ENCODE assay signal across 8 cellular contexts in genomic region chr19:10502524-10503001, GRCh38. TPM values are rescaled to one million over a fixed set of nuclear protein-coding genes. Genes with fewer than 3 reads are reported as not detected.
DNase-seq lines count a peak whose midpoint lies in the region; ATAC-seq, FAIRE-seq and TF ChIP-seq lines count a peak whose summit lies in the region.

No MANE protein-coding gene starts in this region.

- peak; percentile 93 for FAIRE-seq in GM12891 (lab: Jason Lieb, UNC)

- H3K27me3 ChIP-seq in tibial nerve, result no peaks in the 10 kb centered on the region

- H3K4me1 ChIP-seq in tibial nerve, result peaks cover 0 to 53% (median 6%) of the 10 kb centered on the region in 4 donors

- H3K36me3 Mint-ChIP-seq in activated naive CD8-positive, alpha-beta T cell treated with anti-CD3 and anti-CD28 coated beads, Interleukin-2, amount 50 U/mL, for 24 hours (ENCODE audit: low read depth), result peaks cover 21% of the 10 kb centered on the region

- peak overlapping the region; percentile 91 for H3K27ac Mint-ChIP-seq in activated naive CD8-positive, alpha-beta T cell treated with anti-CD3 and anti-CD28 coated beads, Interleukin-2, amount 50 U/mL, for 24 hours

- TF ChIP-seq CTCF in tibial nerve (IDR thresholded peaks at IDR 0.05), result peak in 1 of 5 experiments; percentile 55

- peak overlapping the region; percentile 95 for H3K4me3 Mint-ChIP-seq in activated naive CD8-positive, alpha-beta T cell treated with anti-CD3 and anti-CD28 coated beads, Interleukin-2, amount 50 U/mL, for 24 hours

- peaks cover 33% of the 10 kb centered on the region for H3K4me1 Mint-ChIP-seq in activated naive CD8-positive, alpha-beta T cell treated with anti-CD3 and anti-CD28 coated beads, Interleukin-2, amount 50 U/mL, for 24 hours

- H3K9me3 ChIP-seq in tibial nerve, result no peaks in the 10 kb centered on the region

- peak overlapping the region; percentile 82 to 100 (median 100) for H3K4me3 ChIP-seq in tibial nerve

- peak; percentile 83 for ATAC-seq in HG02759 (IDR thresholded peaks at IDR 0.05; ENCODE audit: unreplicated experiment)
- ATAC-seq in activated naive CD8-positive, alpha-beta T cell treated with anti-CD3 and anti-CD28 coated beads, Interleukin-2, amount 50 U/mL, for 24 hours, result peak; percentile 91

- H3K9me3 Mint-ChIP-seq in activated naive CD8-positive, alpha-beta T cell treated with anti-CD3 and anti-CD28 coated beads, Interleukin-2, amount 50 U/mL, for 24 hours, result no peaks in the 10 kb centered on the region

- H3K27ac ChIP-seq in tibial nerve, result peak overlapping the region; percentile 95 to 100 (median 98)

- H3K36me3 ChIP-seq in tibial nerve, result peaks cover 0 to 27% (median 0%) of the 10 kb centered on the region in 3 donors

- TF ChIP-seq POLR2A in GM12891 (IDR thresholded peaks at IDR 0.05; ENCODE audit: low read depth, low read length) (peak; percentile 71), tibial nerve (IDR thresholded peaks at IDR 0.05) (peak; percentile 22 to 65)

- intact Hi-C loops in cardiac septum (cut with DNase I), result loop anchor here (5.0 to 10.0 kb wide), 2 partner anchors 100 to 142 kb away; partner anchors contain the start of gene CDC37

- H3K27me3 Mint-ChIP-seq in activated naive CD8-positive, alpha-beta T cell treated with anti-CD3 and anti-CD28 coated beads, Interleukin-2, amount 50 U/mL, for 24 hours, result no peaks in the 10 kb centered on the region

- DNase-seq in GM12891 (ENCODE audit: insufficient read length, low spot score) (peak; percentile 98), NCI-H1417 (lab: John Stamatoyannopoulos, UW) (peak; percentile 89 to 99 (median 98)), SW 1271 (lab: John Stamatoyannopoulos, UW) (peak; percentile 56 to 88), cardiac septum (ENCODE audit: low spot score) (peak; percentile 96), pons (ENCODE audit: low spot score) (peak; percentile 84), tibial nerve (ENCODE audit: low spot score in 2 of 2) (peak; percentile 88 to 90)
- peak; percentile 92 for DNase-seq in activated naive CD8-positive, alpha-beta T cell treated with anti-CD3 and anti-CD28 coated beads, Interleukin-2, amount 50 U/mL, for 24 hours

- TF ChIP-seq EP300 in tibial nerve (IDR thresholded peaks at IDR 0.05), result peak in 1 of 2 donors; percentile 80

- WGBS in tibial nerve, 2 donors, result 0% methylated on average over 1 to 64 of the region's 65 CpGs

TF ChIP-seq in GM12891, 5 proteins besides CTCF, POLR2A, EP300 and RAD21:
- TF ChIP-seq POLR2AphosphoS5 (IDR thresholded peaks at IDR 0.05; ENCODE audit: low read depth, low read length) (peak; percentile 76), TAF1 (IDR thresholded peaks at IDR 0.05; ENCODE audit: low read depth, low read length) (peak; percentile 90), SPI1 (IDR thresholded peaks at IDR 0.05; ENCODE audit: low read depth, low read length) (no peak), POU2F2 (IDR thresholded peaks at IDR 0.05; ENCODE audit: low read depth, low read length) (no peak), PAX5 (IDR thresholded peaks at IDR 0.05; ENCODE audit: insufficient read depth, low read length, severe bottlenecking) (peak; percentile 62)
TF ChIP-seq in GM12891: peak in this region for 3.

RNA-seq across cellular contexts. Expression of gene KEAP1, which starts 0.6 kb away (rescaled TPM):
- 34.5 TPM for polyA plus RNA-seq in GM12891 (2012; ENCODE audit: low read depth, missing spikeins)
- total RNA-seq in cardiac septum (66.7 TPM), tibial nerve (10 to 100 TPM; 45.4 to 52.4 (median 50.7) TPM)

RNA-seq across cellular contexts. Expression of gene S1PR5, which starts 14.7 kb away (rescaled TPM):
- polyA plus RNA-seq in GM12891 (2012; ENCODE audit: low read depth, missing spikeins), result 0.06 TPM
- total RNA-seq in cardiac septum (0.75 TPM), tibial nerve (under 1 TPM in 1 of 4 donors, not detected in 3; 0.84 TPM)

RNA-seq across cellular contexts. Expression of gene ATG4D, which starts 41.1 kb away (rescaled TPM):
- 18.2 TPM for polyA plus RNA-seq in GM12891 (2012; ENCODE audit: low read depth, missing spikeins)
- total RNA-seq in cardiac septum (47.6 TPM), tibial nerve (10 to 100 TPM; 11.5 to 27.8 (median 17.8) TPM)

Comparison
In these comparisons a context has a peak if more than half of its experiments do, and no peak if none do; other contexts are left out.
1. Peak in every context shown above with its lines: DNase-seq, ATAC-seq, H3K4me3 ChIP-seq and H3K27ac ChIP-seq.